ENCODE assay signal across 12 cellular contexts in genomic region chr10:26780106-26780792, GRCh38.
DNase-seq lines count a peak whose midpoint lies in the region; ATAC-seq and TF ChIP-seq lines count a peak whose summit lies in the region.
"Had no signal": no experiment of that assay in that cellular context is flagged by ENCODE, and none has a peak within 500 bp of the region (broad histone marks: within the 10 kb centered on the region; RNA-seq: fewer than 3 reads in every experiment).

No MANE protein-coding gene starts in this region.

- H3K79me2 ChIP-seq in osteoblast (ENCODE audit: insufficient read depth, low read length): peaks cover 90% of the 10 kb centered on the region

- H3K27ac ChIP-seq in angular gyrus (ENCODE audit: low read depth, low read length) (peak overlapping the region; percentile 62), osteoblast (ENCODE audit: low read depth, low read length) (peak overlapping the region; percentile 83)

- TF ChIP-seq CTCF in osteoblast (IDR thresholded peaks at IDR 0.05; ENCODE audit: extremely low read depth, low read depth, low read length): no peak

- no peak overlapping the region for H3K4me3 ChIP-seq in osteoblast (ENCODE audit: insufficient read depth, low read length)

- DNase-seq in osteoblast (ENCODE audit: insufficient read length, low spot score, missing footprints): no peak
- no peak for DNase-seq in AG08395 (ENCODE audit: low spot score)
- DNase-seq in stimulated activated CD4-positive, alpha-beta T cell treated with anti-CD3 and anti-CD28 coated beads, Interleukin-1b, Interleukin-23, amount 100 ng/mL, for 48 hours: no peak
- no peak for DNase-seq in T-helper 9 cell
- DNase-seq: activated CD8-positive, alpha-beta memory T cell treated with anti-CD3 and anti-CD28 coated beads for 24 hours; NCI-H187; SIG-M5 had no signal

- no peaks in the 10 kb centered on the region for H3K27me3 ChIP-seq in osteoblast (ENCODE audit: insufficient read depth, low read length)

- peaks cover 18% of the 10 kb centered on the region for H3K4me1 ChIP-seq in osteoblast (ENCODE audit: insufficient read depth, low read length)

- ATAC-seq in GM19351 (IDR thresholded peaks at IDR 0.05; ENCODE audit: unreplicated experiment) (peak; percentile 41), HG02852 (IDR thresholded peaks at IDR 0.05; ENCODE audit: unreplicated experiment) (peak; percentile 41), HG02763 (IDR thresholded peaks at IDR 0.05; ENCODE audit: unreplicated experiment) (no peak)
- ATAC-seq: left lobe of liver had no signal

- no peak overlapping the region for H2AFZ ChIP-seq in osteoblast (ENCODE audit: low read length)

- H3K4me2 ChIP-seq in osteoblast (ENCODE audit: insufficient read depth, low read length): peak overlapping the region; percentile 44

- no peaks in the 10 kb centered on the region for H3K36me3 ChIP-seq in osteoblast (ENCODE audit: insufficient read depth, low read length)

- peaks cover 39% of the 10 kb centered on the region for H4K20me1 ChIP-seq in osteoblast (ENCODE audit: insufficient read depth, low read length)

- no peaks in the 10 kb centered on the region for H3K9me3 ChIP-seq in osteoblast (ENCODE audit: low read depth, low read length)
